ENCODE assay signal across 1 cellular context in the genomic region with DNA sequence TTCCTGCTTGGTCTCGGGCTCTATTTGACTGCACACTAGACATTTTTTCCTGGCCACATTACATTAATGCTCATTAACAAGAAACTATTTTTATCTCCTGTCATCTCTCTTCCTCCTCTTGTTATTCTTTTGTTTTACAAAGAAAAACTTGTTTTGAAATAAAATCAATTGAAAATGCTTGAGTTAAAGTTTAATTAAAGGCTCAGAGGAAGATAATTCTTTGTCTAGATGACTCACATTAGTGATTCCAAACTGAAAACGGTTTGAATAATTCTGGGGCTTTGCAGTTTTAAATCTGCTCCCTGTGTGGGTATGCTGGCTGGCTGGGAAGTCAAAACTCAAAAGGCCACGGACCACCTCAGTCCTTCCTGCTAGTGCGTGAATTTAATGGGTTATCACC.
TF ChIP-seq lines count a peak whose summit lies in the region.

No MANE protein-coding gene starts in this region.

TF ChIP-seq in IMR-90, 13 proteins besides CTCF, POLR2A, EP300 and RAD21:
- no peak for TF ChIP-seq SMC3 (IDR thresholded peaks at IDR 0.05; ENCODE audit: low read depth, low read length)
- TF ChIP-seq, protein P1, sequence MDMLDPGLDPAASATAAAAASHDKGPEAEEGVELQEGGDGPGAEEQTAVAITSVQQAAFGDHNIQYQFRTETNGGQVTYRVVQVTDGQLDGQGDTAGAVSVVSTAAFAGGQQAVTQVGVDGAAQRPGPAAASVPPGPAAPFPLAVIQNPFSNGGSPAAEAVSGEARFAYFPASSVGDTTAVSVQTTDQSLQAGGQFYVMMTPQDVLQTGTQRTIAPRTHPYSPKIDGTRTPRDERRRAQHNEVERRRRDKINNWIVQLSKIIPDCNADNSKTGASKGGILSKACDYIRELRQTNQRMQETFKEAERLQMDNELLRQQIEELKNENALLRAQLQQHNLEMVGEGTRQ (IDR thresholded peaks at IDR 0.05; ENCODE audit: low read depth, low read length): no peak
- TF ChIP-seq MXI1 (IDR thresholded peaks at IDR 0.05; ENCODE audit: borderline replicate concordance, low read depth, low read length): no peak
